ENCODE assay signal across 38 cellular contexts in the genomic region with DNA sequence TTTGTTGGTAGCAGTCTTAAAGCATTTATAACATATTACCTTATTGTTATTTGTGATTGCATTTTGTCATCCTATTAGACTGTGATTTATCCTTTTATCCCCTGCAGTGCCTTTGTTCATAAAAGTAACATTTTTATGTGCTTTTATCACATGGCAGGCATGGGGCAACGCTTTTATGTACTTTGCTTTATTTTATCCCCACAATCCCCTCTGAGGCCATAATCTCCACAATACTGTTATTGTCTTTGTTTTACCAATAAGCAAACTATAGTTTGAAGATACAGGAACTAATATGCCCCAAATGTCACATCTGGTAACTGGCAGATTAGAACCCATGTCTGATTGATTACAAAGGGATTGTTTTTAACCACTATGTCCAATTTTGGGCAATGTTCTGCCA.
"Had no signal": no experiment of that assay in that cellular context is flagged by ENCODE, and none has a peak within 500 bp of the region (broad histone marks: within the 10 kb centered on the region; RNA-seq: fewer than 3 reads in every experiment).

No MANE protein-coding gene starts in this region.

- DNase-seq: activated effector memory CD4-positive, alpha-beta T cell treated with anti-CD3 and anti-CD28 coated beads, Interleukin-2, amount 50 U/mL, for 16 hours; activated effector memory CD4-positive, alpha-beta T cell treated with Interleukin-2 at 50 U/mL for 16 hours; activated gamma-delta T cell; activated gamma-delta T cell treated with Interleukin-2 at 50 U/mL for 16 hours; activated naive CD4-positive, alpha-beta T cell; activated naive CD4-positive, alpha-beta T cell treated with anti-CD3 and anti-CD28 coated beads for 36 hours; activated naive CD4-positive, alpha-beta T cell treated with anti-CD3 and anti-CD28 coated beads, Interleukin-2, amount 10 ng/mL, durations not matched to agents 7 days and 5 days; activated naive CD4-positive, alpha-beta T cell treated with anti-CD3 and anti-CD28 coated beads, Interleukin-2, amount 50 U/mL, for 16 hours; activated naive CD8-positive, alpha-beta T cell treated with anti-CD3 and anti-CD28 coated beads for 36 hours; activated naive CD8-positive, alpha-beta T cell treated with anti-CD3 and anti-CD28 coated beads, Interleukin-2, amount 10 ng/mL, durations not matched to agents 7 days and 5 days; activated naive CD8-positive, alpha-beta T cell treated with anti-CD3 and anti-CD28 coated beads, Interleukin-2, amount 50 U/mL, for 24 hours; activated T-cell treated with anti-CD3 and anti-CD28 coated beads for 4 hours; activated T-cell treated with anti-CD3 and anti-CD28 coated beads, Interleukin-2, amount 50 U/mL, for 1 hour; activated T-cell treated with anti-CD3 and anti-CD28 coated beads, Interleukin-2, amount 50 U/mL, for 24 hours; activated T-cell treated with anti-CD3 and anti-CD28 coated beads, Interleukin-2, amount 50 U/mL, for 4 hours; activated T-cell treated with anti-CD3 and anti-CD28 coated beads, Interleukin-2, amount 50 U/mL, for 48 hours; activated T-cell treated with anti-CD3 and anti-CD28 coated beads, Interleukin-2, amount 50 U/mL, for 72 hours; adrenal gland; amniotic stem cell; amygdala; anterior cingulate cortex; aorta; body of pancreas; brain microvascular endothelial cell; caudate nucleus; central memory CD4-positive, alpha-beta T cell; cerebellar nuclear complex had no signal

- H3K4me3 ChIP-seq: adrenal gland, ascending aorta, body of pancreas, breast epithelium, cardiac muscle cell had no signal

- H3K27me3 ChIP-seq: adrenal gland, ascending aorta, body of pancreas, brain microvascular endothelial cell, breast epithelium, cardiac muscle cell had no signal

- H3K27me3 Mint-ChIP-seq: activated naive CD4-positive, alpha-beta T cell treated with anti-CD3 and anti-CD28 coated beads, Interleukin-2, amount 10 ng/mL, durations not matched to agents 7 days and 5 days; activated naive CD4-positive, alpha-beta T cell treated with anti-CD3 and anti-CD28 coated beads, Interleukin-2, amount 50 U/mL, for 24 hours; activated naive CD8-positive, alpha-beta T cell; activated naive CD8-positive, alpha-beta T cell treated with anti-CD3 and anti-CD28 coated beads for 36 hours; activated naive CD8-positive, alpha-beta T cell treated with anti-CD3 and anti-CD28 coated beads, Interleukin-2, amount 50 U/mL, for 24 hours; activated T-cell treated with anti-CD3 and anti-CD28 coated beads, Interleukin-2, amount 50 U/mL, for 24 hours; brain; central memory CD8-positive, alpha-beta T cell had no signal

- H3K27ac Mint-ChIP-seq: activated naive CD4-positive, alpha-beta T cell treated with anti-CD3 and anti-CD28 coated beads for 36 hours; activated naive CD4-positive, alpha-beta T cell treated with anti-CD3 and anti-CD28 coated beads, Interleukin-2, amount 10 ng/mL, durations not matched to agents 7 days and 5 days; activated naive CD4-positive, alpha-beta T cell treated with anti-CD3 and anti-CD28 coated beads, Interleukin-2, amount 50 U/mL, for 24 hours; activated naive CD4-positive, alpha-beta T cell treated with anti-CD3 and anti-CD28 coated beads, Interleukin-2, amount 50 U/mL, for 72 hours; activated naive CD8-positive, alpha-beta T cell; activated naive CD8-positive, alpha-beta T cell treated with anti-CD3 and anti-CD28 coated beads for 36 hours; activated naive CD8-positive, alpha-beta T cell treated with anti-CD3 and anti-CD28 coated beads, Interleukin-2, amount 10 ng/mL, durations not matched to agents 7 days and 5 days; activated naive CD8-positive, alpha-beta T cell treated with anti-CD3 and anti-CD28 coated beads, Interleukin-2, amount 50 U/mL, for 24 hours; activated T-cell treated with anti-CD3 and anti-CD28 coated beads, Interleukin-2, amount 50 U/mL, for 24 hours; activated T-cell treated with anti-CD3 and anti-CD28 coated beads, Interleukin-2, amount 50 U/mL, for 72 hours; activated T-helper 1 cell treated with anti-CD3 and anti-CD28 coated beads, Interleukin-12 subunit alpha, Interleukin-12 subunit beta, Interleukin-2, Interleukin-4 antibody, amounts not matched to agents 30 ng/mL and 10 ng/mL and 1 ng/mL, durations not matched to agents 14 hours and 24 hours and 36 hours; activated T-helper 17 cell treated with anti-CD3 and anti-CD28 coated beads, Interleukin-2, amount 50 U/mL, for 72 hours; activated T-helper 2 cell treated with anti-CD3 and anti-CD28 coated beads, Interferon-gamma antibody, Interleukin-2, Interleukin-4, amounts not matched to agents 10 μg/mL and 5 μg/mL and 100 μg/mL, durations not matched to agents 14 hours and 24 hours and 36 hours; brain had no signal

- H3K9me3 ChIP-seq: adrenal gland, ascending aorta, body of pancreas, breast epithelium had no signal

- H3K36me3 ChIP-seq: adrenal gland, ascending aorta, brain microvascular endothelial cell, breast epithelium, cardiac muscle cell had no signal

- H3K27ac ChIP-seq: adrenal gland, ascending aorta, body of pancreas, brain microvascular endothelial cell, breast epithelium, cardiac muscle cell had no signal

- ATAC-seq: activated naive CD4-positive, alpha-beta T cell treated with anti-CD3 and anti-CD28 coated beads, Interleukin-2, amount 50 U/mL, for 72 hours; activated naive CD8-positive, alpha-beta T cell treated with anti-CD3 and anti-CD28 coated beads, Interleukin-2, amount 50 U/mL, for 24 hours; activated T-cell treated with anti-CD3 and anti-CD28 coated beads, Interleukin-2, amount 50 U/mL, for 4 hours; activated T-cell treated with anti-CD3 and anti-CD28 coated beads, Interleukin-2, amount 50 U/mL, for 72 hours; activated T-helper 17 cell treated with anti-CD3 and anti-CD28 coated beads, Interleukin-2, amount 50 U/mL, for 72 hours; body of pancreas had no signal

- H3K4me1 Mint-ChIP-seq: activated naive CD4-positive, alpha-beta T cell treated with anti-CD3 and anti-CD28 coated beads, Interleukin-2, amount 10 ng/mL, durations not matched to agents 7 days and 5 days; activated naive CD4-positive, alpha-beta T cell treated with anti-CD3 and anti-CD28 coated beads, Interleukin-2, amount 50 U/mL, for 24 hours; activated naive CD8-positive, alpha-beta T cell treated with anti-CD3 and anti-CD28 coated beads for 36 hours; activated naive CD8-positive, alpha-beta T cell treated with anti-CD3 and anti-CD28 coated beads, Interleukin-2, amount 10 ng/mL, durations not matched to agents 7 days and 5 days; activated naive CD8-positive, alpha-beta T cell treated with anti-CD3 and anti-CD28 coated beads, Interleukin-2, amount 50 U/mL, for 24 hours; activated T-helper 17 cell treated with anti-CD3 and anti-CD28 coated beads, Interleukin-2, amount 50 U/mL, for 72 hours; brain; central memory CD8-positive, alpha-beta T cell had no signal

- H3K9me3 Mint-ChIP-seq: activated naive CD4-positive, alpha-beta T cell treated with anti-CD3 and anti-CD28 coated beads for 36 hours; activated naive CD4-positive, alpha-beta T cell treated with anti-CD3 and anti-CD28 coated beads, Interleukin-2, amount 10 ng/mL, durations not matched to agents 7 days and 5 days; activated naive CD4-positive, alpha-beta T cell treated with anti-CD3 and anti-CD28 coated beads, Interleukin-2, amount 50 U/mL, for 24 hours; activated naive CD4-positive, alpha-beta T cell treated with anti-CD3 and anti-CD28 coated beads, Interleukin-2, amount 50 U/mL, for 72 hours; activated naive CD8-positive, alpha-beta T cell treated with anti-CD3 and anti-CD28 coated beads for 36 hours; activated naive CD8-positive, alpha-beta T cell treated with anti-CD3 and anti-CD28 coated beads, Interleukin-2, amount 10 ng/mL, durations not matched to agents 7 days and 5 days; activated naive CD8-positive, alpha-beta T cell treated with anti-CD3 and anti-CD28 coated beads, Interleukin-2, amount 50 U/mL, for 24 hours; activated T-cell treated with anti-CD3 and anti-CD28 coated beads, Interleukin-2, amount 50 U/mL, for 24 hours; activated T-cell treated with anti-CD3 and anti-CD28 coated beads, Interleukin-2, amount 50 U/mL, for 4 hours; activated T-cell treated with anti-CD3 and anti-CD28 coated beads, Interleukin-2, amount 50 U/mL, for 72 hours; activated T-helper 1 cell treated with anti-CD3 and anti-CD28 coated beads, Interleukin-12 subunit alpha, Interleukin-12 subunit beta, Interleukin-2, Interleukin-4 antibody, amounts not matched to agents 30 ng/mL and 10 ng/mL and 1 ng/mL, durations not matched to agents 14 hours and 24 hours and 36 hours; activated T-helper 17 cell treated with anti-CD3 and anti-CD28 coated beads, Interleukin-2, amount 50 U/mL, for 72 hours; activated T-helper 2 cell treated with anti-CD3 and anti-CD28 coated beads, Interferon-gamma antibody, Interleukin-2, Interleukin-4, amounts not matched to agents 10 μg/mL and 5 μg/mL and 100 μg/mL, durations not matched to agents 14 hours and 24 hours and 36 hours; brain had no signal

- H3K4me1 ChIP-seq: adrenal gland, ascending aorta, body of pancreas, breast epithelium had no signal

- H3K4me3 Mint-ChIP-seq: activated naive CD4-positive, alpha-beta T cell treated with anti-CD3 and anti-CD28 coated beads for 36 hours; activated naive CD4-positive, alpha-beta T cell treated with anti-CD3 and anti-CD28 coated beads, Interleukin-2, amount 10 ng/mL, durations not matched to agents 7 days and 5 days; activated naive CD4-positive, alpha-beta T cell treated with anti-CD3 and anti-CD28 coated beads, Interleukin-2, amount 50 U/mL, for 24 hours; activated naive CD8-positive, alpha-beta T cell; activated naive CD8-positive, alpha-beta T cell treated with anti-CD3 and anti-CD28 coated beads for 36 hours; activated naive CD8-positive, alpha-beta T cell treated with anti-CD3 and anti-CD28 coated beads, Interleukin-2, amount 10 ng/mL, durations not matched to agents 7 days and 5 days; activated naive CD8-positive, alpha-beta T cell treated with anti-CD3 and anti-CD28 coated beads, Interleukin-2, amount 50 U/mL, for 24 hours; activated T-cell treated with anti-CD3 and anti-CD28 coated beads, Interleukin-2, amount 50 U/mL, for 24 hours; activated T-cell treated with anti-CD3 and anti-CD28 coated beads, Interleukin-2, amount 50 U/mL, for 4 hours; activated T-cell treated with anti-CD3 and anti-CD28 coated beads, Interleukin-2, amount 50 U/mL, for 72 hours; activated T-helper 1 cell treated with anti-CD3 and anti-CD28 coated beads, Interleukin-12 subunit alpha, Interleukin-12 subunit beta, Interleukin-2, Interleukin-4 antibody, amounts not matched to agents 30 ng/mL and 10 ng/mL and 1 ng/mL, durations not matched to agents 14 hours and 24 hours and 36 hours; activated T-helper 17 cell treated with anti-CD3 and anti-CD28 coated beads, Interleukin-2, amount 50 U/mL, for 72 hours; brain; central memory CD8-positive, alpha-beta T cell had no signal

- H3K36me3 Mint-ChIP-seq: activated naive CD4-positive, alpha-beta T cell treated with anti-CD3 and anti-CD28 coated beads, Interleukin-2, amount 10 ng/mL, durations not matched to agents 7 days and 5 days; activated naive CD4-positive, alpha-beta T cell treated with anti-CD3 and anti-CD28 coated beads, Interleukin-2, amount 50 U/mL, for 24 hours; activated naive CD4-positive, alpha-beta T cell treated with anti-CD3 and anti-CD28 coated beads, Interleukin-2, amount 50 U/mL, for 72 hours; activated naive CD8-positive, alpha-beta T cell; activated naive CD8-positive, alpha-beta T cell treated with anti-CD3 and anti-CD28 coated beads for 36 hours; activated naive CD8-positive, alpha-beta T cell treated with anti-CD3 and anti-CD28 coated beads, Interleukin-2, amount 10 ng/mL, durations not matched to agents 7 days and 5 days; brain had no signal
